Comparison of ENCODE assay signal across 10 cellular contexts in the genomic region with DNA sequence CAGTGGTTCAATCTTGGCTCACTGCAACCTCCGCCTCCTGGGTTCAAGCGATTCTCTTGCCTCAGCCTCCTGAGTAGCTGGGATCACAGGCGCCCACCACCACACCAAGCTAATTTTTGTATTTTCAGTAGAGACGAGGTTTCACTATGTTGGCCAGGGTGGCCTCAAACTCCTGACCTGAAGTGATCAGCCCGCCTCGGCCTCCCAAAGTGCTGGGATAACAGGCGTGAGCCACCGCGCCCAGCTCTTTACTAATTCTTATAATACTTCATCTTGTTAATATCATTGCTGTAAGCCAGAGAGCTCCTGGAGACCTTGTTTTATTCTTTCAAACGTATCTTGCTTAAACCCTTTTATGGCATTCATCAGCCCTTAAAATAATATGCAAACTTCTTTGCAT. TPM values are rescaled to one million over a fixed set of nuclear protein-coding genes. Genes with fewer than 3 reads are reported as not detected.
"Had no signal": no experiment of that assay in that cellular context is flagged by ENCODE, and none has a peak within 500 bp of the region (broad histone marks: within the 10 kb centered on the region; RNA-seq: fewer than 3 reads in every experiment).

No MANE protein-coding gene starts in this region.

RNA-seq across cellular contexts. Expression of a gene that starts 3.7 kb away (rescaled TPM):
- total RNA-seq: activated B cell treated with CpG ODN at 0.5 μM for 24 hours; activated CD4-positive, alpha-beta memory T cell treated with anti-CD3 and anti-CD28 coated beads for 36 hours; activated CD8-positive, alpha-beta memory T cell treated with anti-CD3 and anti-CD28 coated beads, Interleukin-2, amount 10 ng/mL, durations not matched to agents 7 days and 5 days; activated naive CD8-positive, alpha-beta T cell treated with anti-CD3 and anti-CD28 coated beads, Interleukin-2, amount 10 ng/mL, durations not matched to agents 7 days and 5 days; activated T-cell treated with anti-CD3 and anti-CD28 coated beads, Interleukin-2, amount 50 U/mL, for 72 hours; activated T-helper 17 cell treated with anti-CD3 and anti-CD28 coated beads, Interleukin-2, amount 50 U/mL, for 72 hours; ascending aorta; PC-3; Right ventricle myocardium superior had no signal

RNA-seq across cellular contexts. Expression of a gene that starts 38.5 kb away (rescaled TPM):
- total RNA-seq: activated B cell treated with CpG ODN at 0.5 μM for 24 hours; activated CD8-positive, alpha-beta memory T cell treated with anti-CD3 and anti-CD28 coated beads, Interleukin-2, amount 10 ng/mL, durations not matched to agents 7 days and 5 days; activated naive CD8-positive, alpha-beta T cell treated with anti-CD3 and anti-CD28 coated beads, Interleukin-2, amount 10 ng/mL, durations not matched to agents 7 days and 5 days; activated T-helper 17 cell treated with anti-CD3 and anti-CD28 coated beads, Interleukin-2, amount 50 U/mL, for 72 hours; M059J; PC-3 had no signal

RNA-seq across cellular contexts. Expression of a gene that starts 56.3 kb away (rescaled TPM):
- total RNA-seq: activated B cell treated with CpG ODN at 0.5 μM for 24 hours; activated CD4-positive, alpha-beta memory T cell treated with anti-CD3 and anti-CD28 coated beads for 36 hours; activated CD8-positive, alpha-beta memory T cell treated with anti-CD3 and anti-CD28 coated beads, Interleukin-2, amount 10 ng/mL, durations not matched to agents 7 days and 5 days; activated naive CD8-positive, alpha-beta T cell treated with anti-CD3 and anti-CD28 coated beads, Interleukin-2, amount 10 ng/mL, durations not matched to agents 7 days and 5 days; activated T-cell treated with anti-CD3 and anti-CD28 coated beads, Interleukin-2, amount 50 U/mL, for 72 hours; activated T-helper 17 cell treated with anti-CD3 and anti-CD28 coated beads, Interleukin-2, amount 50 U/mL, for 72 hours; ascending aorta; M059J; PC-3 had no signal
